Comparison of ENCODE assay signal across 16 cellular contexts in the genomic region with DNA sequence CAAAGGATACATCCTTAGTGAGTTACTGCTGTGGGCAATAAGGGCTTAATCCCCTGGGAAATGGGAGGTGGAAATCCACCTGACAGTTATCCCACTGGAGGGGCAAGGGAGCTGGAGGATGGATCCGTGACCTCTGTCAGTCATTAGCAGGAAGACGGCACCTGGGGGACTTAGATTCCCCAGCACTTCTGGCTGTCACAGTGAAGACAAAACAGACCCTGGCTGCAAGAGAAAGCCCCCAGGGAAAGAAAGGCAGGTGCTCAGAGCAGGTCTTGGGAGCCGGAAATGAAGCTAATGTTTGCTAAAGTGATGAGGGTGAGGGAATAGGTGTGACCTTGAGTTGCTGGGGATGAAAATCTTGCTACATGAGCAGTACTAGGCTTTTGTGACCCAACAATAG.
"Had no signal": no experiment of that assay in that cellular context is flagged by ENCODE, and none has a peak within 500 bp of the region (broad histone marks: within the 10 kb centered on the region; RNA-seq: fewer than 3 reads in every experiment).

No MANE protein-coding gene starts in this region.

- H3K27ac ChIP-seq: colonic mucosa, esophagus squamous epithelium, tibial artery, WERI-Rb-1 had no signal

- H3K4me3 ChIP-seq: colonic mucosa, esophagus squamous epithelium, tibial artery had no signal

- H3K27me3 ChIP-seq: colonic mucosa had no signal

- DNase-seq: activated CD4-positive, alpha-beta T cell treated with anti-CD3 and anti-CD28 coated beads for 4 hours; activated CD8-positive, alpha-beta T cell treated with anti-CD3 and anti-CD28 coated beads, Interleukin-2, amount 10 ng/mL, durations not matched to agents 7 days and 5 days; activated naive CD4-positive, alpha-beta T cell treated with Interleukin-2 at 50 U/mL for 16 hours; caudate nucleus; colonic mucosa; esophagus squamous epithelium; foreskin fibroblast; head of caudate nucleus; mammary epithelial cell; naive thymus-derived CD4-positive, alpha-beta T cell; nucleus accumbens; right cardiac atrium; small intestine; tibial artery had no signal

- H3K36me3 ChIP-seq: colonic mucosa, esophagus squamous epithelium, tibial artery, WERI-Rb-1 had no signal

- H3K9me3 ChIP-seq: colonic mucosa, esophagus squamous epithelium, tibial artery had no signal

- H3K4me1 ChIP-seq: colonic mucosa, tibial artery had no signal

- ATAC-seq: activated CD8-positive, alpha-beta T cell treated with anti-CD3 and anti-CD28 coated beads, Interleukin-2, amount 10 ng/mL, durations not matched to agents 7 days and 5 days; left lobe of liver; naive thymus-derived CD4-positive, alpha-beta T cell; right cardiac atrium had no signal
